Comparison of ENCODE assay signal across 10 cellular contexts in genomic region chr17:47717261-47717697, GRCh38. TPM values are rescaled to one million over a fixed set of nuclear protein-coding genes. Genes with fewer than 3 reads are reported as not detected.
DNase-seq lines count a peak whose midpoint lies in the region; ATAC-seq, FAIRE-seq and TF ChIP-seq lines count a peak whose summit lies in the region.
"Had no signal": no experiment of that assay in that cellular context is flagged by ENCODE, and none has a peak within 500 bp of the region (broad histone marks: within the 10 kb centered on the region; RNA-seq: fewer than 3 reads in every experiment).

No MANE protein-coding gene starts in this region.

- H3K9me3 Mint-ChIP-seq in activated CD8-positive, alpha-beta T cell treated with anti-CD3 and anti-CD28 coated beads for 36 hours = no peaks in the 10 kb centered on the region
- H3K9me3 Mint-ChIP-seq in immature natural killer cell = no peaks in the 10 kb centered on the region

- peak overlapping the region; percentile 62 for H3K4me3 Mint-ChIP-seq in activated CD8-positive, alpha-beta T cell treated with anti-CD3 and anti-CD28 coated beads for 36 hours
- H3K4me3 Mint-ChIP-seq in immature natural killer cell = peak overlapping the region; percentile 75 to 91 (median 82)

- POLR2A ChIA-PET in activated CD8-positive, alpha-beta T cell treated with anti-CD3 and anti-CD28 coated beads for 36 hours (lab: Charles Lee) = interaction anchor here (1.3 to 11.4 kb wide), 6 partner anchors 8 to 67 kb away, joined by 4 to 233 read pairs (median 32); partner anchors contain the start of genes KPNB1, TBKBP1 and TBX21

- peak; percentile 15 for ATAC-seq in activated CD8-positive, alpha-beta T cell treated with anti-CD3 and anti-CD28 coated beads for 36 hours
- no peak for ATAC-seq in GM21576 (IDR thresholded peaks at IDR 0.05; ENCODE audit: unreplicated experiment)

- no peak overlapping the region for H3K27ac ChIP-seq in mammary epithelial cell (ENCODE audit: insufficient read depth, low read depth, low read length)
- H3K27ac ChIP-seq: ovary, tibial artery had no signal

- no peak overlapping the region for H3K9ac ChIP-seq in mammary epithelial cell (ENCODE audit: insufficient read depth, low read length)

- H3K79me2 ChIP-seq in mammary epithelial cell (ENCODE audit: insufficient read depth, low read length) = no peaks in the 10 kb centered on the region

- intact Hi-C loops in activated CD8-positive, alpha-beta T cell treated with anti-CD3 and anti-CD28 coated beads for 36 hours (cut with micrococcal nuclease) = no loop called here
- intact Hi-C loops in mammary epithelial cell (cut with micrococcal nuclease) = no loop called here

- peak overlapping the region; percentile 94 for H3K27ac Mint-ChIP-seq in activated CD8-positive, alpha-beta T cell treated with anti-CD3 and anti-CD28 coated beads for 36 hours
- peak overlapping the region; percentile 91 to 99 (median 95) for H3K27ac Mint-ChIP-seq in immature natural killer cell

- H3K9me3 ChIP-seq in mammary epithelial cell (replicated peaks; ENCODE audit: insufficient read depth, low read length) = no peaks in the 10 kb centered on the region
- H3K9me3 ChIP-seq: ovary, tibial artery had no signal

- FAIRE-seq in GM19239 (lab: Jason Lieb, UNC) = peak; percentile 61

- no peaks in the 10 kb centered on the region for H4K20me1 ChIP-seq in mammary epithelial cell (ENCODE audit: insufficient read depth, low read length)

- BruUV-seq in mammary epithelial cell (replicated peaks; lab: Mats Ljungman, UMichigan) = no TSS peak

- no peak overlapping the region for H3K4me2 ChIP-seq in mammary epithelial cell (ENCODE audit: insufficient read depth, low read depth, low read length)

- DNase-seq in AG09309 (ENCODE audit: low read depth) = no peak
- DNase-seq in GM19239 (ENCODE audit: insufficient read length, low spot score) = no peak
- peak; percentile 80 for DNase-seq in activated CD8-positive, alpha-beta T cell treated with anti-CD3 and anti-CD28 coated beads for 36 hours
- peak in 2 of 3 donors; percentile 69 to 77 for DNase-seq in immature natural killer cell
- no peak for DNase-seq in HPDE6-E6E7 (ENCODE audit: extremely low spot score)
- DNase-seq in mesenteric fat pad (ENCODE audit: low spot score) = no peak
- DNase-seq in mammary epithelial cell = no peak
- DNase-seq: ovary, tibial artery had no signal

- in situ Hi-C loops in mammary epithelial cell (cut with MboI; ENCODE audit: low sequenced_read_pairs in 2 of 2) = no loop called here

- no peaks in the 10 kb centered on the region for H3K36me3 Mint-ChIP-seq in activated CD8-positive, alpha-beta T cell treated with anti-CD3 and anti-CD28 coated beads for 36 hours (ENCODE audit: low read depth)
- no peaks in the 10 kb centered on the region for H3K36me3 Mint-ChIP-seq in immature natural killer cell

- TF ChIP-seq CTCF in AG09309 (IDR thresholded peaks at IDR 0.05; ENCODE audit: control insufficient read depth, insufficient read depth, low read depth, low read length, missing control alignments) = peak; percentile 34
- peak; percentile 63 for TF ChIP-seq CTCF in activated CD8-positive, alpha-beta T cell treated with anti-CD3 and anti-CD28 coated beads for 36 hours (IDR thresholded peaks at IDR 0.05)
- peak in 1 of 2 donors; percentile 17 for TF ChIP-seq CTCF in mammary epithelial cell (conservative IDR thresholded peaks at IDR 0.05 in 1 of 2, IDR thresholded peaks at IDR 0.05 in 1 of 2; ENCODE audit: extremely low read depth in 1 of 2, insufficient read depth in 1 of 2, low read depth in 1 of 2, low read length in 2 of 2)

- H3K4me1 Mint-ChIP-seq in activated CD8-positive, alpha-beta T cell treated with anti-CD3 and anti-CD28 coated beads for 36 hours (ENCODE audit: low read depth) = peaks cover 90% of the 10 kb centered on the region
- H3K4me1 Mint-ChIP-seq in immature natural killer cell = peaks cover 97 to 100% of the 10 kb centered on the region in 2 donors

- H3K4me1 ChIP-seq in mammary epithelial cell (ENCODE audit: insufficient read depth, low read length) = peaks cover 8% of the 10 kb centered on the region

- H3K4me3 ChIP-seq in AG09309 (ENCODE audit: control insufficient read depth, low read depth, low read length) (no peak overlapping the region), mammary epithelial cell (replicated peaks in 1 of 3; ENCODE audit: insufficient read depth in 1 of 3, low read depth in 2 of 3, low read length in 3 of 3) (no peak overlapping the region)
- H3K4me3 ChIP-seq: ovary, tibial artery had no signal

- CTCF ChIA-PET in activated CD8-positive, alpha-beta T cell treated with anti-CD3 and anti-CD28 coated beads for 36 hours (lab: Charles Lee) = interaction anchor here (1.0 to 13.9 kb wide), 6 partner anchors 10 to 51 kb away, joined by 3 to 240 read pairs (median 6); partner anchors contain the start of gene TBX21
- CTCF ChIA-PET in mammary epithelial cell (lab: Charles Lee; ENCODE audit: low non-redundant PET) = no interaction called here

- H3K36me3 ChIP-seq in mammary epithelial cell (ENCODE audit: insufficient read depth, low read length) = no peaks in the 10 kb centered on the region
- H3K36me3 ChIP-seq: ovary, tibial artery had no signal

- peaks cover 12% of the 10 kb centered on the region for H3K27me3 ChIP-seq in mammary epithelial cell (ENCODE audit: insufficient read depth, low read length)
- H3K27me3 ChIP-seq: ovary had no signal

- 95% methylated on average over 2 of the region's 2 CpGs for WGBS in mammary epithelial cell (ENCODE audit: low coverage, missing lambda C conversion rate)

- dilution Hi-C loops in mammary epithelial cell (cut with HindIII; ENCODE audit: low sequenced_read_pairs) = loop anchor here (5.0 kb wide), 1 partner anchor 50 kb away; no protein-coding TSS in a partner anchor

- H3K27me3 Mint-ChIP-seq in activated CD8-positive, alpha-beta T cell treated with anti-CD3 and anti-CD28 coated beads for 36 hours = no peaks in the 10 kb centered on the region
- peaks cover 12 to 24% (median 16%) of the 10 kb centered on the region in 3 donors for H3K27me3 Mint-ChIP-seq in immature natural killer cell (ENCODE audit: low read depth in 3 of 3)

- H2AFZ ChIP-seq in mammary epithelial cell (ENCODE audit: low read depth, low read length) = no peak overlapping the region

RNA-seq across cellular contexts. Expression of gene TBX21, which starts 15.8 kb away (rescaled TPM):
- 10 to 100 TPM; 53.0 to 56.9 TPM for total RNA-seq in activated CD8-positive, alpha-beta T cell treated with anti-CD3 and anti-CD28 coated beads for 36 hours
- polyA plus RNA-seq in immature natural killer cell (100 to 1,000 TPM; 199 to 385 (median 225) TPM), mammary epithelial cell (not detected)
- total RNA-seq in mesenteric fat pad (0.35 TPM), mammary epithelial cell (not detected)
- not detected for polyA minus RNA-seq in mammary epithelial cell

RNA-seq across cellular contexts. Expression of gene TBKBP1, which starts 23.3 kb away (rescaled TPM):
- 10 to 100 TPM; 12.4 to 13.6 TPM for total RNA-seq in activated CD8-positive, alpha-beta T cell treated with anti-CD3 and anti-CD28 coated beads for 36 hours
- 1 to 10 TPM; 1.3 to 2.3 (median 2.2) TPM for polyA plus RNA-seq in immature natural killer cell
- 21.7 TPM for total RNA-seq in mesenteric fat pad
- 1 to 10 TPM; 2.2 to 5.6 TPM for total RNA-seq in mammary epithelial cell
- 2.4 TPM for polyA plus RNA-seq in mammary epithelial cell
- 2.1 TPM for polyA minus RNA-seq in mammary epithelial cell

Comparison
In these comparisons a context has a peak if more than half of its experiments do, and no peak if none do; other contexts are left out.
1. DNase-seq: peak in activated CD8-positive, alpha-beta T cell treated with anti-CD3 and anti-CD28 coated beads for 36 hours (single experiment) and immature natural killer cell (2 of 3); none in AG09309 (single experiment), GM19239 (single experiment), HPDE6-E6E7 (single experiment), mesenteric fat pad (single experiment) and mammary epithelial cell (single experiment).
2. RNA of gene TBX21, which starts 15.8 kb away (total RNA-seq): 53.0 to 56.9 TPM in activated CD8-positive, alpha-beta T cell treated with anti-CD3 and anti-CD28 coated beads for 36 hours; 0.35 TPM in mesenteric fat pad (single experiment) and not detected in mammary epithelial cell; every median in the first group is over 10 times any median in the second.